23 cellular contexts compared by ENCODE assay signal in genomic region chr10:89185658-89186057, GRCh38. TPM values are rescaled to one million over a fixed set of nuclear protein-coding genes. Genes with fewer than 3 reads are reported as not detected.
"Had no signal": no experiment of that assay in that cellular context is flagged by ENCODE, and none has a peak within 500 bp of the region (broad histone marks: within the 10 kb centered on the region; RNA-seq: fewer than 3 reads in every experiment).

No MANE protein-coding gene starts in this region.

- H3K79me2 ChIP-seq: parathyroid adenoma had no signal

- DNase-seq: activated CD4-positive, alpha-beta T cell treated with anti-CD3 and anti-CD28 coated beads, Interleukin-2, amount 50 U/mL, for 1 hour; activated CD4-positive, CD25-positive, alpha-beta regulatory T cell treated with anti-CD3 and anti-CD28 coated beads, Interleukin-2, amount 50 U/mL, for 72 hours; activated CD8-positive, alpha-beta memory T cell treated with anti-CD3 and anti-CD28 coated beads, Interleukin-2, amount 50 U/mL, for 4 hours; activated naive CD4-positive, alpha-beta T cell treated with anti-CD3 and anti-CD28 coated beads for 36 hours; activated naive CD8-positive, alpha-beta T cell treated with anti-CD3 and anti-CD28 coated beads, Interleukin-2, amount 50 U/mL, for 24 hours; activated T-cell treated with anti-CD3 and anti-CD28 coated beads, Interleukin-2, amount 50 U/mL, for 4 hours; anterior cingulate cortex; brain microvascular endothelial cell; colonic mucosa; erythroblast; heart right ventricle; kidney glomerular epithelial cell; lower lobe of right lung; stimulated activated CD4-positive, alpha-beta T cell treated with anti-CD3 and anti-CD28 coated beads, Interleukin-4, amount 100 ng/mL, for 24 hours; testis had no signal

- H3K4me1 ChIP-seq: colonic mucosa, parathyroid adenoma, testis had no signal

- H3K9me3 Mint-ChIP-seq: activated naive CD4-positive, alpha-beta T cell treated with anti-CD3 and anti-CD28 coated beads for 36 hours; activated naive CD8-positive, alpha-beta T cell treated with anti-CD3 and anti-CD28 coated beads, Interleukin-2, amount 50 U/mL, for 24 hours; activated T-cell treated with anti-CD3 and anti-CD28 coated beads, Interleukin-2, amount 50 U/mL, for 4 hours; central memory CD8-positive, alpha-beta T cell; stimulated activated memory B cell treated with anti-CD40 and anti-IgM and Interleukin-4, amounts not matched to agents 10 μg/mL and 1 μg/mL and 100 μg/mL, for 72 hours; type B pancreatic cell had no signal

- H3K27ac Mint-ChIP-seq: activated naive CD4-positive, alpha-beta T cell treated with anti-CD3 and anti-CD28 coated beads for 36 hours; activated naive CD8-positive, alpha-beta T cell treated with anti-CD3 and anti-CD28 coated beads, Interleukin-2, amount 50 U/mL, for 24 hours; mesothelial cell of epicardium; stimulated activated memory B cell treated with anti-CD40 and anti-IgM and Interleukin-4, amounts not matched to agents 10 μg/mL and 1 μg/mL and 100 μg/mL, for 72 hours; type B pancreatic cell had no signal

- ATAC-seq: activated naive CD8-positive, alpha-beta T cell treated with anti-CD3 and anti-CD28 coated beads, Interleukin-2, amount 50 U/mL, for 24 hours; activated T-cell treated with anti-CD3 and anti-CD28 coated beads, Interleukin-2, amount 50 U/mL, for 4 hours; heart right ventricle; lower lobe of right lung; sciatic nerve; stimulated activated memory B cell treated with anti-CD40 and anti-IgM and Interleukin-4, amounts not matched to agents 10 μg/mL and 1 μg/mL and 100 μg/mL, for 72 hours had no signal

- H3K27ac ChIP-seq: brain microvascular endothelial cell, colonic mucosa, heart right ventricle, lower lobe of right lung, parathyroid adenoma, testis, VCaP had no signal

- H3K4me1 Mint-ChIP-seq: central memory CD8-positive, alpha-beta T cell; mesothelial cell of epicardium had no signal

- H3K4me3 Mint-ChIP-seq: activated naive CD4-positive, alpha-beta T cell treated with anti-CD3 and anti-CD28 coated beads for 36 hours; activated naive CD8-positive, alpha-beta T cell treated with anti-CD3 and anti-CD28 coated beads, Interleukin-2, amount 50 U/mL, for 24 hours; activated T-cell treated with anti-CD3 and anti-CD28 coated beads, Interleukin-2, amount 50 U/mL, for 4 hours; central memory CD8-positive, alpha-beta T cell; mesothelial cell of epicardium; nephron; stimulated activated memory B cell treated with anti-CD40 and anti-IgM and Interleukin-4, amounts not matched to agents 10 μg/mL and 1 μg/mL and 100 μg/mL, for 72 hours; type B pancreatic cell had no signal

- H3K9me3 ChIP-seq: colonic mucosa, testis had no signal

- H3K36me3 ChIP-seq: brain microvascular endothelial cell, colonic mucosa, heart right ventricle, lower lobe of right lung had no signal

- H3K9ac ChIP-seq: parathyroid adenoma had no signal

- H3K36me3 Mint-ChIP-seq: mesothelial cell of epicardium; stimulated activated memory B cell treated with anti-CD40 and anti-IgM and Interleukin-4, amounts not matched to agents 10 μg/mL and 1 μg/mL and 100 μg/mL, for 72 hours; type B pancreatic cell had no signal

- H3K27me3 ChIP-seq: brain microvascular endothelial cell, colonic mucosa, heart right ventricle, testis had no signal

- H3K4me3 ChIP-seq: colonic mucosa, heart right ventricle, lower lobe of right lung, testis had no signal

- H2AFZ ChIP-seq: parathyroid adenoma had no signal

RNA-seq across cellular contexts. Expression of gene CH25H, which starts 21.5 kb away (rescaled TPM):
- total RNA-seq: mesothelial cell of epicardium had no signal
